Comparison of ENCODE assay signal across 1 cellular context in genomic region chr2:46960618-46961017, GRCh38.
TF ChIP-seq lines count a peak whose summit lies in the region.

No MANE protein-coding gene starts in this region.

TF ChIP-seq in HepG2, 621 proteins besides CTCF, POLR2A, EP300 and RAD21:
- TF ChIP-seq STAG1 (CRISPR knock-in tag; IDR thresholded peaks at IDR 0.05) = peak; percentile 38
- TF ChIP-seq ZFX (CRISPR knock-in tag; IDR thresholded peaks at IDR 0.05; ENCODE audit: low read depth) = no peak
